ENCODE assay signal across 9 cellular contexts in genomic region chr4:138522366-138522765, GRCh38.
DNase-seq lines count a peak whose midpoint lies in the region; ATAC-seq and TF ChIP-seq lines count a peak whose summit lies in the region.
"Had no signal": no experiment of that assay in that cellular context is flagged by ENCODE, and none has a peak within 500 bp of the region (broad histone marks: within the 10 kb centered on the region; RNA-seq: fewer than 3 reads in every experiment).

No MANE protein-coding gene starts in this region.

- no peak overlapping the region for H3K27ac Mint-ChIP-seq in endodermal cell
- H3K27ac Mint-ChIP-seq: activated naive CD4-positive, alpha-beta T cell treated with anti-CD3 and anti-CD28 coated beads, Interleukin-2, amount 50 U/mL, for 72 hours had no signal

- H3K27ac ChIP-seq in endodermal cell (ENCODE audit: low read depth, low read length): no peak overlapping the region

- DNase-seq in AG08396 (ENCODE audit: low spot score): peak; percentile 40
- peak; percentile 36 for DNase-seq in KBM-7
- DNase-seq in endodermal cell: peak; percentile 53
- no peak for DNase-seq in NCI-H2107 (lab: John Stamatoyannopoulos, UW)
- no peak for DNase-seq in amygdala (lab: John Stamatoyannopoulos, UW)
- DNase-seq in NCI-H2196 (lab: John Stamatoyannopoulos, UW; ENCODE audit: unreplicated experiment): no peak
- no peak for DNase-seq in 8988T

- no peak overlapping the region for H3K4me3 ChIP-seq in endodermal cell (ENCODE audit: low read length)

- no peak overlapping the region for H3K4me3 Mint-ChIP-seq in endodermal cell

- H3K27me3 ChIP-seq in endodermal cell (ENCODE audit: control insufficient read depth, insufficient read depth, low read length, poor library complexity, severe bottlenecking): no peaks in the 10 kb centered on the region

- no peaks in the 10 kb centered on the region for H3K36me3 Mint-ChIP-seq in endodermal cell (ENCODE audit: low read depth)
- H3K36me3 Mint-ChIP-seq: activated naive CD4-positive, alpha-beta T cell treated with anti-CD3 and anti-CD28 coated beads, Interleukin-2, amount 50 U/mL, for 72 hours had no signal

- in situ Hi-C loops in KBM-7 (cut with MboI; ENCODE audit: low pct_unique_long_range_greater_than_20kb, low sequenced_read_pairs): no loop called here

- H3K9me3 ChIP-seq in endodermal cell (ENCODE audit: control insufficient read depth, low read length): peaks cover 8% of the 10 kb centered on the region

- H3K4me1 Mint-ChIP-seq in endodermal cell: no peaks in the 10 kb centered on the region

- H3K27me3 Mint-ChIP-seq in endodermal cell (ENCODE audit: insufficient read depth): no peaks in the 10 kb centered on the region

- ATAC-seq in GM18873 (IDR thresholded peaks at IDR 0.05; ENCODE audit: low FRiP score, unreplicated experiment): peak; percentile 62

- no peaks in the 10 kb centered on the region for H3K36me3 ChIP-seq in endodermal cell (ENCODE audit: control insufficient read depth, insufficient read depth, low read length)

- WGBS in endodermal cell (ENCODE audit: insufficient coverage in 1 of 2, insufficient read length in 1 of 2), 2 experiments: 92% methylated on average over 1 of the region's 1 CpG; no CpG with 5 or more reads in 1 of the 2 experiments

- H3K9ac ChIP-seq in endodermal cell (ENCODE audit: extremely low read depth, low read length, poor library complexity, severe bottlenecking): no peak overlapping the region

- H3K9me3 Mint-ChIP-seq in endodermal cell: peaks cover 2% of the 10 kb centered on the region

- peak; percentile 83 for TF ChIP-seq CTCF in endodermal cell (conservative IDR thresholded peaks at IDR 0.05)

- no peaks in the 10 kb centered on the region for H3K4me1 ChIP-seq in endodermal cell (ENCODE audit: control insufficient read depth, insufficient read depth, low read length)

Comparison
In these comparisons a context has a peak if more than half of its experiments do, and no peak if none do; other contexts are left out.
1. DNase-seq: peak in AG08396 (single experiment), KBM-7 (single experiment) and endodermal cell (single experiment); none in NCI-H2107 (single experiment), amygdala (0 of 56), NCI-H2196 (single experiment) and 8988T (single experiment).